Comparison of ENCODE assay signal across 8 cellular contexts in the genomic region with DNA sequence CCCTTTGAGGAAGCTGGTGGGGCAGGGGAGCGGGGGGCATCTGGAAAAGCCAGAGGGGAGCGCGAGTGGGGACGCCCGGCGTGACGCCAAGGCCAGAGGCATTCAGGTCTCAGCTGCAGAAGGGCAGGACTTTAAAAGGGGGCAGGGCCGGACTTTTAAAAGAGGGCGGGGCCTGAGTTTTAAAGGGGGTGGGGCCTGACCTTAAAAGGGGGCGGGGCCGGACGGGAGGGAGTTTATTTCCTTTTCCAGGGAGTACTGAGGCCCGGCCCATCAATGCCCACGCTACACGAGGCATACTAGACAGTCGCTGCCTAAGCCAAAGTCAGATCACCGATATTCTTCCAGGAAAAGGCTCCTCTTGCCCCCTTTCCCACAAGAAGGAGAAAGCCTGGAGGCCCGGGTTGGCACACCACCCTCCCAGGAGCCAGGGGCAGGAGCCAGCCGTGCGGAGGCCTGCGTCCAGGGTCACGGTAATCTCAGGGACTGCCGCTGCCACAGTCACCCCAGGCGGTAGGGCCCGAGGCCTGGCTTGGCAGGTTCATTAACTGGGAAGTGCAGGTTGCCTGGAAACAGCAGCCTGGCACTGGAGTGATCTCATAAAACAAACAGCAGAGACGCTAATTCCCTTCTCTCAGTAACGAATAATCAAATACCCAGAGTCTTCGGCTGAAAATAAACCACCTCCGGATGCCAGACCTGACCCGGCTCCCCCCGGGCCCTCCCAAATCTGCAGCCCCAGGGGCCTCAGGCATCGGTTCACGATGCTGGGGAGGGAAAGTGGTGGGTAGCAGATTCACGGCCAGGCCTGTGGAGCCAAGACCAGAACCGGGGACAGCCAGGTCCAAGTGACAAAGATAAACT.
A peak's percentile ranks its signal among the peaks of the same experiment; 100 is the strongest.
DNase-seq lines count a peak whose midpoint lies in the region; ATAC-seq and TF ChIP-seq lines count a peak whose summit lies in the region.

No MANE protein-coding gene starts in this region.

- H3K9me3 ChIP-seq in colonic mucosa (no peaks in the 10 kb centered on the region), T-helper 17 cell (ENCODE audit: control insufficient read depth, low read length, poor library complexity, severe bottlenecking) (no peaks in the 10 kb centered on the region)
- no peaks in the 10 kb centered on the region for H3K9me3 ChIP-seq in CD4-positive, alpha-beta T cell (ENCODE audit: control insufficient read depth, low read length)

- H3K4me1 ChIP-seq in colonic mucosa (peaks cover 12% of the 10 kb centered on the region), urinary bladder (ENCODE audit: insufficient read depth) (no peaks in the 10 kb centered on the region)

- CTCF ChIA-PET in CD4-positive, alpha-beta T cell (lab: Charles Lee): no interaction called here

- H3K4me3 ChIP-seq in colonic mucosa: no peak overlapping the region
- H3K4me3 ChIP-seq in urinary bladder (ENCODE audit: low read depth, low read length): no peak overlapping the region

- H3K27ac Mint-ChIP-seq in CD4-positive, alpha-beta T cell: no peak overlapping the region
- H3K27ac Mint-ChIP-seq in T-helper 17 cell: no peak overlapping the region

- WGBS in urinary bladder: 48% methylated on average over 35 of the region's 35 CpGs

- H3K9ac ChIP-seq in colonic mucosa (ENCODE audit: low read depth in 2 of 2, low read length in 2 of 2): peak overlapping the region; percentile 43 to 70

- H3K9me3 Mint-ChIP-seq in CD4-positive, alpha-beta T cell: no peaks in the 10 kb centered on the region

- H3K27me3 ChIP-seq in colonic mucosa: no peaks in the 10 kb centered on the region
- no peaks in the 10 kb centered on the region for H3K27me3 ChIP-seq in CD4-positive, alpha-beta T cell (ENCODE audit: control insufficient read depth, insufficient read depth, low read length)

- intact Hi-C loops in colonic mucosa (cut with DNase I): no loop called here
- intact Hi-C loops in CD4-positive, alpha-beta T cell (cut with DNase I, micrococcal nuclease): no loop called here

- no peaks in the 10 kb centered on the region for H3K27me3 Mint-ChIP-seq in CD4-positive, alpha-beta T cell
- H3K27me3 Mint-ChIP-seq in T-helper 17 cell: no peaks in the 10 kb centered on the region

- no peak for ATAC-seq in CD4-positive, alpha-beta T cell (ENCODE audit: poor library complexity)
- ATAC-seq in T-helper 17 cell: no peak

- H3K4me1 Mint-ChIP-seq in CD4-positive, alpha-beta T cell (ENCODE audit: low read depth): no peaks in the 10 kb centered on the region
- H3K4me1 Mint-ChIP-seq in T-helper 17 cell: peaks cover 2% of the 10 kb centered on the region

- H3K36me3 ChIP-seq in colonic mucosa (peaks cover 19% of the 10 kb centered on the region), urinary bladder (ENCODE audit: insufficient read depth) (no peaks in the 10 kb centered on the region)

- H3K27ac ChIP-seq in colonic mucosa (peak overlapping the region; percentile 85), urinary bladder (ENCODE audit: low read depth) (peak overlapping the region; percentile 76)
- no peak overlapping the region for H3K27ac ChIP-seq in CD4-positive, alpha-beta T cell (ENCODE audit: low read depth, low read length)

- H3K36me3 Mint-ChIP-seq in CD4-positive, alpha-beta T cell (ENCODE audit: low read depth): peaks cover 45% of the 10 kb centered on the region
- peaks cover 2% of the 10 kb centered on the region for H3K36me3 Mint-ChIP-seq in T-helper 17 cell (ENCODE audit: low read depth)

- DNase-seq in DMS79 (lab: John Stamatoyannopoulos, UW) (peak; percentile 68), NCI-H2227 treated with DMSO at 0.1 percent for 48 hours (lab: John Stamatoyannopoulos, UW) (peak; percentile 17), colonic mucosa (peak; percentile 89), lung microvascular endothelial cell (ENCODE audit: low read depth in 2 of 2) (peak; percentile 72 to 80), SW 1271 (lab: John Stamatoyannopoulos, UW) (no peak), T-helper 17 cell (no peak)
- no peak for DNase-seq in CD4-positive, alpha-beta T cell

- no peak overlapping the region for H3K4me3 Mint-ChIP-seq in CD4-positive, alpha-beta T cell
- H3K4me3 Mint-ChIP-seq in T-helper 17 cell: no peak overlapping the region

- no peak for TF ChIP-seq CTCF in colonic mucosa (IDR thresholded peaks at IDR 0.05)
- TF ChIP-seq CTCF in CD4-positive, alpha-beta T cell (IDR thresholded peaks at IDR 0.05): no peak

- POLR2A ChIA-PET in CD4-positive, alpha-beta T cell (lab: Charles Lee): interaction anchor here (0.6 kb wide), 1 partner anchor 9 kb away, joined by 3 read pairs; no protein-coding TSS in a partner anchor

Comparison
In these comparisons a context has a peak if more than half of its experiments do, and no peak if none do; other contexts are left out.
1. DNase-seq: peak in DMS79 (single experiment), NCI-H2227 treated with DMSO at 0.1 percent for 48 hours (single experiment), colonic mucosa (single experiment) and lung microvascular endothelial cell (2 of 2); none in SW 1271 (0 of 2), CD4-positive, alpha-beta T cell (0 of 10) and T-helper 17 cell (0 of 3).